Comparison of ENCODE assay signal across 9 cellular contexts in genomic region chr2:237859082-237859433, GRCh38. TPM values are rescaled to one million over a fixed set of nuclear protein-coding genes. Genes with fewer than 3 reads are reported as not detected.
DNase-seq lines count a peak whose midpoint lies in the region; ATAC-seq and TF ChIP-seq lines count a peak whose summit lies in the region.
"Had no signal": no experiment of that assay in that cellular context is flagged by ENCODE, and none has a peak within 500 bp of the region (broad histone marks: within the 10 kb centered on the region; RNA-seq: fewer than 3 reads in every experiment).

No MANE protein-coding gene starts in this region.

- peak overlapping the region; percentile 21 to 34 for H3K4me3 ChIP-seq in mucosa of rectum (ENCODE audit: low read length in 2 of 2)
- H3K4me3 ChIP-seq in upper lobe of right lung: peak overlapping the region; percentile 45
- peak overlapping the region in 1 of 4 donors; percentile 56 for H3K4me3 ChIP-seq in adrenal gland

- H3K27me3 ChIP-seq in mucosa of rectum (ENCODE audit: control insufficient read depth in 2 of 2, insufficient read depth in 2 of 2, low read length in 2 of 2) (peaks cover 17 to 18% of the 10 kb centered on the region in 2 donors), upper lobe of right lung (peaks cover 31% of the 10 kb centered on the region), adrenal gland (peaks cover 4% of the 10 kb centered on the region)

- H3K27ac ChIP-seq in mucosa of rectum (ENCODE audit: low read depth in 2 of 2, low read length in 2 of 2): no peak overlapping the region
- H3K27ac ChIP-seq in upper lobe of right lung: no peak overlapping the region
- peak overlapping the region in 1 of 5 donors; percentile 76 for H3K27ac ChIP-seq in adrenal gland

- WGBS in adrenal gland, 4 donors: 52 to 69% (median 61%) methylated on average over 6 to 15 of the region's 15 CpGs

- no peak for TF ChIP-seq POLR2A in adrenal gland (IDR thresholded peaks at IDR 0.05)

- peak overlapping the region; percentile 16 for H3K4me3 Mint-ChIP-seq in activated naive CD8-positive, alpha-beta T cell treated with anti-CD3 and anti-CD28 coated beads, Interleukin-2, amount 10 ng/mL, durations not matched to agents 7 days and 5 days
- no peak overlapping the region for H3K4me3 Mint-ChIP-seq in activated naive CD8-positive, alpha-beta T cell treated with anti-CD3 and anti-CD28 coated beads for 36 hours
- peak overlapping the region; percentile 37 for H3K4me3 Mint-ChIP-seq in central memory CD8-positive, alpha-beta T cell

- H3K27me3 Mint-ChIP-seq in activated naive CD8-positive, alpha-beta T cell treated with anti-CD3 and anti-CD28 coated beads, Interleukin-2, amount 10 ng/mL, durations not matched to agents 7 days and 5 days: peaks cover 56% of the 10 kb centered on the region
- peaks cover 46% of the 10 kb centered on the region for H3K27me3 Mint-ChIP-seq in activated naive CD8-positive, alpha-beta T cell treated with anti-CD3 and anti-CD28 coated beads for 36 hours
- peaks cover 54% of the 10 kb centered on the region for H3K27me3 Mint-ChIP-seq in central memory CD8-positive, alpha-beta T cell

- no peak overlapping the region for H3K27ac Mint-ChIP-seq in activated naive CD8-positive, alpha-beta T cell treated with anti-CD3 and anti-CD28 coated beads, Interleukin-2, amount 10 ng/mL, durations not matched to agents 7 days and 5 days
- H3K27ac Mint-ChIP-seq in activated naive CD8-positive, alpha-beta T cell treated with anti-CD3 and anti-CD28 coated beads for 36 hours: no peak overlapping the region
- no peak overlapping the region for H3K27ac Mint-ChIP-seq in central memory CD8-positive, alpha-beta T cell (ENCODE audit: low read depth)
- H3K27ac Mint-ChIP-seq: IgD-negative memory B cell had no signal

- peaks cover 22 to 28% of the 10 kb centered on the region in 2 donors for H3K4me1 ChIP-seq in mucosa of rectum (ENCODE audit: control insufficient read depth in 2 of 2, insufficient read depth in 2 of 2, low read length in 2 of 2)
- peaks cover 8% of the 10 kb centered on the region for H3K4me1 ChIP-seq in upper lobe of right lung
- H3K4me1 ChIP-seq in adrenal gland (replicated peaks in 1 of 2): peaks cover 0 to 7% of the 10 kb centered on the region in 2 donors

- H3K36me3 ChIP-seq in mucosa of rectum (ENCODE audit: control insufficient read depth in 2 of 2, insufficient read depth in 2 of 2, low read length in 2 of 2) (no peaks in the 10 kb centered on the region), upper lobe of right lung (no peaks in the 10 kb centered on the region), adrenal gland (replicated peaks in 1 of 2) (no peaks in the 10 kb centered on the region)

- no peaks in the 10 kb centered on the region for H3K9me3 Mint-ChIP-seq in activated naive CD8-positive, alpha-beta T cell treated with anti-CD3 and anti-CD28 coated beads, Interleukin-2, amount 10 ng/mL, durations not matched to agents 7 days and 5 days
- H3K9me3 Mint-ChIP-seq in activated naive CD8-positive, alpha-beta T cell treated with anti-CD3 and anti-CD28 coated beads for 36 hours: no peaks in the 10 kb centered on the region
- no peaks in the 10 kb centered on the region for H3K9me3 Mint-ChIP-seq in central memory CD8-positive, alpha-beta T cell
- H3K9me3 Mint-ChIP-seq: IgD-negative memory B cell had no signal

- no peak overlapping the region for H3K9ac ChIP-seq in mucosa of rectum (ENCODE audit: low read depth in 1 of 2, low read length in 2 of 2)

- DNase-seq in activated naive CD8-positive, alpha-beta T cell treated with anti-CD3 and anti-CD28 coated beads, Interleukin-2, amount 10 ng/mL, durations not matched to agents 7 days and 5 days: no peak
- no peak for DNase-seq in activated naive CD8-positive, alpha-beta T cell treated with anti-CD3 and anti-CD28 coated beads for 36 hours
- no peak for DNase-seq in central memory CD8-positive, alpha-beta T cell (ENCODE audit: low spot score in 2 of 2)
- DNase-seq in upper lobe of right lung (peak; percentile 48), adrenal gland (no peak), medulla oblongata (ENCODE audit: extremely low spot score) (no peak), HuH-7 (ENCODE audit: low spot score) (no peak)

- H3K4me1 Mint-ChIP-seq in activated naive CD8-positive, alpha-beta T cell treated with anti-CD3 and anti-CD28 coated beads, Interleukin-2, amount 10 ng/mL, durations not matched to agents 7 days and 5 days: peaks cover 7% of the 10 kb centered on the region
- peaks cover 7% of the 10 kb centered on the region for H3K4me1 Mint-ChIP-seq in activated naive CD8-positive, alpha-beta T cell treated with anti-CD3 and anti-CD28 coated beads for 36 hours
- peaks cover 8% of the 10 kb centered on the region for H3K4me1 Mint-ChIP-seq in central memory CD8-positive, alpha-beta T cell

- ATAC-seq in activated naive CD8-positive, alpha-beta T cell treated with anti-CD3 and anti-CD28 coated beads, Interleukin-2, amount 10 ng/mL, durations not matched to agents 7 days and 5 days (ENCODE audit: low read depth): no peak
- no peak for ATAC-seq in central memory CD8-positive, alpha-beta T cell (replicated peaks; ENCODE audit: extremely low read depth, poor library complexity, severe bottlenecking)
- no peak for ATAC-seq in upper lobe of right lung

- POLR2A ChIA-PET in activated naive CD8-positive, alpha-beta T cell treated with anti-CD3 and anti-CD28 coated beads, Interleukin-2, amount 10 ng/mL, durations not matched to agents 7 days and 5 days (lab: Charles Lee): no interaction called here

- no peaks in the 10 kb centered on the region for H3K36me3 Mint-ChIP-seq in activated naive CD8-positive, alpha-beta T cell treated with anti-CD3 and anti-CD28 coated beads, Interleukin-2, amount 10 ng/mL, durations not matched to agents 7 days and 5 days
- no peaks in the 10 kb centered on the region for H3K36me3 Mint-ChIP-seq in activated naive CD8-positive, alpha-beta T cell treated with anti-CD3 and anti-CD28 coated beads for 36 hours
- peaks cover 2% of the 10 kb centered on the region for H3K36me3 Mint-ChIP-seq in central memory CD8-positive, alpha-beta T cell (ENCODE audit: insufficient read depth)
- H3K36me3 Mint-ChIP-seq: IgD-negative memory B cell had no signal

- TF ChIP-seq CTCF in upper lobe of right lung (IDR thresholded peaks at IDR 0.05): no peak
- no peak for TF ChIP-seq CTCF in adrenal gland (IDR thresholded peaks at IDR 0.05)

- intact Hi-C loops in upper lobe of right lung (cut with DNase I): loop anchor here (5.0 kb wide), 1 partner anchor 408 kb away; no protein-coding TSS in a partner anchor
- intact Hi-C loops in adrenal gland (cut with DNase I): loop anchor here (5.0 to 10.0 kb wide), 2 partner anchors 396 to 403 kb away; no protein-coding TSS in a partner anchor

- H3K9me3 ChIP-seq in mucosa of rectum (ENCODE audit: control insufficient read depth in 2 of 2, low read length in 2 of 2) (no peaks in the 10 kb centered on the region), upper lobe of right lung (no peaks in the 10 kb centered on the region), adrenal gland (replicated peaks in 1 of 3) (no peaks in the 10 kb centered on the region)

RNA-seq across cellular contexts. Expression of gene RAMP1, which starts 0.4 kb away (rescaled TPM):
- total RNA-seq in activated naive CD8-positive, alpha-beta T cell treated with anti-CD3 and anti-CD28 coated beads, Interleukin-2, amount 10 ng/mL, durations not matched to agents 7 days and 5 days: 1 to 10 TPM in 1 of 2 experiments, under 1 TPM in 1; 0.68 to 1.1 TPM
- total RNA-seq in activated naive CD8-positive, alpha-beta T cell treated with anti-CD3 and anti-CD28 coated beads for 36 hours: under 1 TPM; 0.24 to 0.25 TPM
- total RNA-seq in upper lobe of right lung: 11.1 TPM
- 10 to 100 TPM in 3 of 8 donors, 1 to 10 TPM in 5; 2.4 to 49.1 (median 8.3) TPM for total RNA-seq in adrenal gland
- polyA plus RNA-seq in adrenal gland: 10 to 100 TPM in 2 of 3 donors, 1 to 10 TPM in 1; 7.6 to 72.6 (median 40.4) TPM
- polyA plus RNA-seq: IgD-negative memory B cell had no signal
